ENCODE assay signal across 9 cellular contexts in the genomic region with DNA sequence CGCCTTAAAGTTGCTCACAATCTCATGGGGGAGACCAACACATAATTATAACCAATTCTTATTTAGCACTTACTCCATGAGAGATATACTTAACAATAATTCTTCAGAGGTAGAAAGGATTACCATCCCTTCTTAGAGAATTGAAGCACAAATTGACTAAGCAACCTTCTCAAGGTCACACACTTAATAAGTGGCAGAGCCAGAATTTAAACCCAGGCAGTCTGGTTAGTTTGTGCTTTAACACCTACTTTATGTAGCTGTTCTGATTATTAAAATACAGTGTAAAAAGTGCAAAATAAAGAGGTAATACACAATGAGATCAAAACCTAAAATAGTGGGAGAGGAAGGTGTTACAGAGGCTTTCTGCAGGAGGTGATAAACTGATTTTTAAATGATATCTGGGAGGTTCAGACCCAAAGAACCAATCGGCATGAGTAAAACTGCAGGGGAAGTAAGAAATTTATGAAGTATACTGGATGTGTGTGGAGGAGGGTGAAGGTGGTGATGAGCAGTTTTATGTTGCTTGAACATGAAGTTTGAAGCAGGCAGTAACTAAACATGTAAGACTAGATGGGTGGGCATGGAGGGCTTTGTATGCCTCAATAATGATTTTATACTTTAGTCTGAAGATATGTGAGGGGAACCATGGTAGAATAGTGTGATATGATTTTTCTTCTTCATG. TPM values are rescaled to one million over a fixed set of nuclear protein-coding genes. Genes with fewer than 3 reads are reported as not detected.
DNase-seq lines count a peak whose midpoint lies in the region; ATAC-seq and TF ChIP-seq lines count a peak whose summit lies in the region.
"Had no signal": no experiment of that assay in that cellular context is flagged by ENCODE, and none has a peak within 500 bp of the region (broad histone marks: within the 10 kb centered on the region; RNA-seq: fewer than 3 reads in every experiment).

No MANE protein-coding gene starts in this region.

- H2AK5ac ChIP-seq in trophoblast cell (ENCODE audit: low read length), result no peak overlapping the region

- H3K4me1 ChIP-seq in DND-41 (ENCODE audit: insufficient read depth, low read length) (peaks cover 58% of the 10 kb centered on the region), trophoblast cell (ENCODE audit: control insufficient read depth in 1 of 2, insufficient read depth in 2 of 2, low read length in 2 of 2) (peaks cover 6 to 9% of the 10 kb centered on the region in 2 experiments)

- no peaks in the 10 kb centered on the region for H3K36me3 Mint-ChIP-seq in brain

- peak overlapping the region; percentile 51 for H3K23ac ChIP-seq in trophoblast cell (ENCODE audit: low read length)

- no peak for DNase-seq in DND-41
- DNase-seq in NB4 (ENCODE audit: low read depth), result peak; percentile 16
- DNase-seq in trophoblast cell, result no peak
- no peak for DNase-seq in DMS79 treated with DMSO at 0.1 percent for 48 hours (lab: John Stamatoyannopoulos, UW)
- no peak for DNase-seq in NCI-H1417 treated with DMSO at 0.1 percent for 48 hours (lab: John Stamatoyannopoulos, UW)
- no peak for DNase-seq in stimulated activated CD4-positive, alpha-beta T cell treated with anti-CD3 and anti-CD28 coated beads, Interleukin-2, amount 100 ng/mL, for 24 hours
- no peak for DNase-seq in islet precursor cell

- no peaks in the 10 kb centered on the region for H3K27me3 ChIP-seq in DND-41 (ENCODE audit: insufficient read depth, low read length, poor library complexity)
- H3K27me3 ChIP-seq in trophoblast cell (ENCODE audit: insufficient read depth, low read length), result no peaks in the 10 kb centered on the region
- H3K27me3 ChIP-seq: neutrophil had no signal

- peaks cover 83% of the 10 kb centered on the region for H4K20me1 ChIP-seq in DND-41 (ENCODE audit: insufficient read depth, low read length)

- H3K27ac ChIP-seq in DND-41 (ENCODE audit: low read length), result peak overlapping the region; percentile 22; the same call in 1 of the 2 replicates
- no peak overlapping the region for H3K27ac ChIP-seq in trophoblast cell (ENCODE audit: low read depth, low read length)

- no peak overlapping the region for H3K14ac ChIP-seq in trophoblast cell (ENCODE audit: low read length)

- H3K4me2 ChIP-seq in DND-41 (ENCODE audit: insufficient read depth, low read length) (peak overlapping the region; percentile 38), trophoblast cell (ENCODE audit: low read length) (no peak overlapping the region)

- TF ChIP-seq POLR2A in NB4 (IDR thresholded peaks at IDR 0.05; ENCODE audit: extremely low read depth, insufficient read length), result no peak

- no peak overlapping the region for H4K8ac ChIP-seq in trophoblast cell (ENCODE audit: low read depth, low read length)

- H2AFZ ChIP-seq in DND-41 (ENCODE audit: low read depth, low read length) (no peak overlapping the region), trophoblast cell (ENCODE audit: insufficient read depth, low read length, poor library complexity) (no peak overlapping the region)

- H4K91ac ChIP-seq in trophoblast cell (ENCODE audit: low read depth, low read length), result no peak overlapping the region

- H3K4me3 Mint-ChIP-seq in brain, result peak overlapping the region in 3 of 5 experiments; percentile 16 to 44 (median 21)

- WGBS in trophoblast cell (ENCODE audit: extremely low coverage, insufficient coverage, insufficient read length), result no CpG with 5 or more reads among the region's 2 CpGs

- H2BK120ac ChIP-seq in trophoblast cell (ENCODE audit: insufficient read depth, low read length, poor library complexity), result no peak overlapping the region

- no peaks in the 10 kb centered on the region for H3K9me3 Mint-ChIP-seq in brain

- H3K79me2 ChIP-seq in DND-41 (ENCODE audit: insufficient read depth, low read length) (peaks cover 97% of the 10 kb centered on the region), trophoblast cell (ENCODE audit: control insufficient read depth, insufficient read depth, low read length, poor library complexity) (peaks cover 22% of the 10 kb centered on the region)

- H3K27ac Mint-ChIP-seq in brain, result peak overlapping the region in 2 of 5 experiments; percentile 7 to 76

- no peaks in the 10 kb centered on the region for H3K27me3 Mint-ChIP-seq in brain

- H3K9me3 ChIP-seq in DND-41 (ENCODE audit: insufficient read depth, low read length, severe bottlenecking) (no peaks in the 10 kb centered on the region), trophoblast cell (ENCODE audit: insufficient read depth, low read depth, low read length) (no peaks in the 10 kb centered on the region)
- H3K9me3 ChIP-seq: neutrophil had no signal

- H3K36me3 ChIP-seq in DND-41 (ENCODE audit: insufficient read depth, low read length) (peaks cover 23% of the 10 kb centered on the region), trophoblast cell (ENCODE audit: control insufficient read depth in 1 of 2, insufficient read depth in 2 of 2, low read length in 2 of 2) (peaks cover 0 to 4% of the 10 kb centered on the region in 2 experiments)
- H3K36me3 ChIP-seq: neutrophil had no signal

- H3K79me1 ChIP-seq in trophoblast cell (ENCODE audit: low read length), result peaks cover 6% of the 10 kb centered on the region

- H2BK5ac ChIP-seq in trophoblast cell (ENCODE audit: low read depth, low read length, poor library complexity), result no peak overlapping the region

- H3K4ac ChIP-seq in trophoblast cell (ENCODE audit: low read depth, low read length), result peak overlapping the region; percentile 66

- H4K12ac ChIP-seq in trophoblast cell (ENCODE audit: low read depth, low read length), result no peak overlapping the region

- ATAC-seq in DND-41 (ENCODE audit: insufficient read depth, low read depth), result no peak

- H3K18ac ChIP-seq in trophoblast cell (ENCODE audit: low read length), result no peak overlapping the region

- H3K4me3 ChIP-seq in DND-41 (ENCODE audit: low read depth in 1 of 2, low read length in 2 of 2), result no peak overlapping the region
- H3K4me3 ChIP-seq in NB4 (ENCODE audit: low read depth, low read length), result no peak overlapping the region
- H3K4me3 ChIP-seq in trophoblast cell (ENCODE audit: low read depth, low read length), result no peak overlapping the region

- TF ChIP-seq CTCF in DND-41 (IDR thresholded peaks at IDR 0.05; ENCODE audit: borderline replicate concordance, extremely low read depth, low read length, poor library complexity, severe bottlenecking) (no peak), NB4 (IDR thresholded peaks at IDR 0.05; ENCODE audit: low read depth, low read length) (no peak), brain (conservative IDR thresholded peaks at IDR 0.05) (no peak)

- H3K9ac ChIP-seq in DND-41 (ENCODE audit: low read depth, low read length) (0 out of 2 replicates have a peak overlapping the region, but pooled peaks have one; percentile 13), trophoblast cell (ENCODE audit: low read length) (no peak overlapping the region)

- no peak overlapping the region for H2BK12ac ChIP-seq in trophoblast cell (ENCODE audit: low read length)

- peaks cover 68% of the 10 kb centered on the region for H3K4me1 Mint-ChIP-seq in brain

RNA-seq across cellular contexts. Expression of gene ZBTB1, which starts 5.7 kb away (rescaled TPM):
- polyA plus RNA-seq in brain (ENCODE audit: insufficient read depth, low read depth, low replicate concordance), result 8.0 TPM
- polyA plus RNA-seq in trophoblast cell (2013), result 38.0 and 39.2 TPM in 2 replicates

RNA-seq across cellular contexts. Expression of gene ZBTB25, which starts 6.6 kb away (rescaled TPM):
- 7.5 TPM for polyA plus RNA-seq in brain (ENCODE audit: insufficient read depth, low read depth, low replicate concordance)
- polyA plus RNA-seq in trophoblast cell (2013), result 9.0 and 9.1 TPM in 2 replicates

RNA-seq across cellular contexts. Expression of gene HSPA2, which starts 30.3 kb away (rescaled TPM):
- 239 TPM for polyA plus RNA-seq in brain (ENCODE audit: insufficient read depth, low read depth, low replicate concordance)
- 52.5 and 55.1 TPM in 2 replicates for polyA plus RNA-seq in trophoblast cell (2013)

RNA-seq across cellular contexts. Expression of gene PPP1R36, which starts 39.5 kb away (rescaled TPM):
- 0.31 TPM for polyA plus RNA-seq in brain (ENCODE audit: insufficient read depth, low read depth, low replicate concordance)
- polyA plus RNA-seq in trophoblast cell (2013), result 0.97 and 0.99 TPM in 2 replicates

RNA-seq across cellular contexts. Expression of gene AKAP5, which starts 45.0 kb away (rescaled TPM):
- 1.5 TPM for polyA plus RNA-seq in brain (ENCODE audit: insufficient read depth, low read depth, low replicate concordance)
- polyA plus RNA-seq in trophoblast cell (2013), result 3.9 TPM in 2 replicates
